In genomic region chrX:154136627-154137161, GRCh38 we compare ENCODE assay signal across 1 cellular context.
TF ChIP-seq lines count a peak whose summit lies in the region.

No MANE protein-coding gene starts in this region.

TF ChIP-seq in HEK293, 187 proteins besides CTCF, POLR2A, EP300 and RAD21 (continued from another document):
- TF ChIP-seq, protein P1, sequence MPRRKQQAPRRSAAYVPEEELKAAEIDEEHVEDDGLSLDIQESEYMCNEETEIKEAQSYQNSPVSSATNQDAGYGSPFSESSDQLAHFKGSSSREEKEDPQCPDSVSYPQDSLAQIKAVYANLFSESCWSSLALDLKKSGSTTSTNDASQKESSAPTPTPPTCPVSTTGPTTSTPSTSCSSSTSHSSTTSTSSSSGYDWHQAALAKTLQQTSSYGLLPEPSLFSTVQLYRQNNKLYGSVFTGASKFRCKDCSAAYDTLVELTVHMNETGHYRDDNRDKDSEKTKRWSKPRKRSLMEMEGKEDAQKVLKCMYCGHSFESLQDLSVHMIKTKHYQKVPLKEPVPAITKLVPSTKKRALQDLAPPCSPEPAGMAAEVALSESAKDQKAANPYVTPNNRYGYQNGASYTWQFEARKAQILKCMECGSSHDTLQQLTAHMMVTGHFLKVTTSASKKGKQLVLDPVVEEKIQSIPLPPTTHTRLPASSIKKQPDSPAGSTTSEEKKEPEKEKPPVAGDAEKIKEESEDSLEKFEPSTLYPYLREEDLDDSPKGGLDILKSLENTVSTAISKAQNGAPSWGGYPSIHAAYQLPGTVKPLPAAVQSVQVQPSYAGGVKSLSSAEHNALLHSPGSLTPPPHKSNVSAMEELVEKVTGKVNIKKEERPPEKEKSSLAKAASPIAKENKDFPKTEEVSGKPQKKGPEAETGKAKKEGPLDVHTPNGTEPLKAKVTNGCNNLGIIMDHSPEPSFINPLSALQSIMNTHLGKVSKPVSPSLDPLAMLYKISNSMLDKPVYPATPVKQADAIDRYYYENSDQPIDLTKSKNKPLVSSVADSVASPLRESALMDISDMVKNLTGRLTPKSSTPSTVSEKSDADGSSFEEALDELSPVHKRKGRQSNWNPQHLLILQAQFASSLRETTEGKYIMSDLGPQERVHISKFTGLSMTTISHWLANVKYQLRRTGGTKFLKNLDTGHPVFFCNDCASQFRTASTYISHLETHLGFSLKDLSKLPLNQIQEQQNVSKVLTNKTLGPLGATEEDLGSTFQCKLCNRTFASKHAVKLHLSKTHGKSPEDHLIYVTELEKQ (tag by site-specific recombination; IDR thresholded peaks at IDR 0.05; ENCODE audit: borderline replicate concordance): no peak
- TF ChIP-seq MZF1 (tag by site-specific recombination; IDR thresholded peaks at IDR 0.05; ENCODE audit: borderline replicate concordance): no peak
- TF ChIP-seq SETDB1 (IDR thresholded peaks at IDR 0.05; ENCODE audit: insufficient read length, low read length): no peak
- TF ChIP-seq TRIM28 (IDR thresholded peaks at IDR 0.05; ENCODE audit: borderline replicate concordance, low read length): no peak
- no peak for TF ChIP-seq ZNF280C (tag by site-specific recombination; IDR thresholded peaks at IDR 0.05)
- 0 out of 2 replicates have a peak, but pooled peaks have one; percentile 12 for TF ChIP-seq IKZF3 (tag by site-specific recombination; IDR thresholded peaks at IDR 0.05)
- no peak for TF ChIP-seq ZNF707 (tag by site-specific recombination; IDR thresholded peaks at IDR 0.05)
- TF ChIP-seq, protein P2, sequence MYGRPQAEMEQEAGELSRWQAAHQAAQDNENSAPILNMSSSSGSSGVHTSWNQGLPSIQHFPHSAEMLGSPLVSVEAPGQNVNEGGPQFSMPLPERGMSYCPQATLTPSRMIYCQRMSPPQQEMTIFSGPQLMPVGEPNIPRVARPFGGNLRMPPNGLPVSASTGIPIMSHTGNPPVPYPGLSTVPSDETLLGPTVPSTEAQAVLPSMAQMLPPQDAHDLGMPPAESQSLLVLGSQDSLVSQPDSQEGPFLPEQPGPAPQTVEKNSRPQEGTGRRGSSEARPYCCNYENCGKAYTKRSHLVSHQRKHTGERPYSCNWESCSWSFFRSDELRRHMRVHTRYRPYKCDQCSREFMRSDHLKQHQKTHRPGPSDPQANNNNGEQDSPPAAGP (tag by site-specific recombination; IDR thresholded peaks at IDR 0.05): no peak
- TF ChIP-seq ZBTB10 (tag by site-specific recombination; IDR thresholded peaks at IDR 0.05): no peak
- no peak for TF ChIP-seq ZNF521 (tag by site-specific recombination; IDR thresholded peaks at IDR 0.05)
- TF ChIP-seq ZNF416 (tag by site-specific recombination; IDR thresholded peaks at IDR 0.05): no peak
- no peak for TF ChIP-seq SCRT2 (tag by site-specific recombination; IDR thresholded peaks at IDR 0.05)
- no peak for TF ChIP-seq YY2 (tag by site-specific recombination; IDR thresholded peaks at IDR 0.05)
- TF ChIP-seq ZBTB20 (tag by site-specific recombination; IDR thresholded peaks at IDR 0.05): no peak
- TF ChIP-seq PBX3 (CRISPR knock-in tag; IDR thresholded peaks at IDR 0.05): no peak
- no peak for TF ChIP-seq ZNF843 (tag by site-specific recombination; IDR thresholded peaks at IDR 0.05)
- 0 out of 2 replicates have a peak, but pooled peaks have one; percentile 15 for TF ChIP-seq ZBTB17 (tag by site-specific recombination; IDR thresholded peaks at IDR 0.05)
- TF ChIP-seq ZNF19 (tag by site-specific recombination; IDR thresholded peaks at IDR 0.05; ENCODE audit: low read depth): no peak
- TF ChIP-seq PRDM1 (tag by site-specific recombination; IDR thresholded peaks at IDR 0.05): no peak
- TF ChIP-seq ZNF138 (tag by site-specific recombination; IDR thresholded peaks at IDR 0.05; ENCODE audit: borderline replicate concordance): no peak
- TF ChIP-seq ZNF433 (tag by site-specific recombination; IDR thresholded peaks at IDR 0.05; ENCODE audit: low read depth): no peak
- TF ChIP-seq ZNF266 (tag by site-specific recombination; IDR thresholded peaks at IDR 0.05; ENCODE audit: low read depth): no peak
